ENCODE assay signal across 24 cellular contexts in genomic region chr11:12415567-12415966, GRCh38. TPM values are rescaled to one million over a fixed set of nuclear protein-coding genes. Genes with fewer than 3 reads are reported as not detected.
"Had no signal": no experiment of that assay in that cellular context is flagged by ENCODE, and none has a peak within 500 bp of the region (broad histone marks: within the 10 kb centered on the region; RNA-seq: fewer than 3 reads in every experiment).

No MANE protein-coding gene starts in this region.

- H3K27me3 ChIP-seq: brain microvascular endothelial cell, spleen, thyroid gland had no signal

- H3K4me3 ChIP-seq: lower lobe of right lung, spleen, thyroid gland had no signal

- H3K27ac Mint-ChIP-seq: activated naive CD4-positive, alpha-beta T cell treated with anti-CD3 and anti-CD28 coated beads, Interleukin-2, amount 50 U/mL, for 72 hours; immature natural killer cell; naive B cell; T-cell; WTC11 had no signal

- H3K27ac ChIP-seq: brain microvascular endothelial cell, lower lobe of right lung, thyroid gland had no signal

- DNase-seq: activated gamma-delta T cell treated with Interleukin-2 at 50 U/mL for 16 hours; activated T-cell treated with anti-CD3 and anti-CD28 coated beads, Interleukin-2, amount 50 U/mL, for 1 hour; aorta; brain microvascular endothelial cell; central memory CD4-positive, alpha-beta T cell; dermis blood vessel endothelial cell; effector CD8-positive, alpha-beta T cell; erythroblast; immature natural killer cell; lower lobe of right lung; naive B cell; occipital lobe; posterior cingulate gyrus; SK-N-SH; spleen; stimulated activated CD4-positive, alpha-beta T cell treated with anti-CD3 and anti-CD28 coated beads, Interleukin-4, amount 100 ng/mL, for 24 hours; stimulated activated naive CD4-positive, alpha-beta T cell treated with Interleukin-2 at 50 U/mL for 16 hours; substantia nigra; T-cell; thyroid gland had no signal

- H3K9me3 ChIP-seq: lower lobe of right lung, SK-N-SH, spleen, thyroid gland had no signal

- H3K4me1 Mint-ChIP-seq: immature natural killer cell, naive B cell, T-cell had no signal

- H3K36me3 Mint-ChIP-seq: activated naive CD4-positive, alpha-beta T cell treated with anti-CD3 and anti-CD28 coated beads, Interleukin-2, amount 50 U/mL, for 72 hours; immature natural killer cell; naive B cell; T-cell; WTC11 had no signal

- H3K4me3 Mint-ChIP-seq: immature natural killer cell, naive B cell, neural crest cell, T-cell, WTC11 had no signal

- H3K9me3 Mint-ChIP-seq: activated naive CD4-positive, alpha-beta T cell treated with anti-CD3 and anti-CD28 coated beads, Interleukin-2, amount 50 U/mL, for 72 hours; naive B cell; neural crest cell; T-cell; WTC11 had no signal

- ATAC-seq: activated naive CD4-positive, alpha-beta T cell treated with anti-CD3 and anti-CD28 coated beads, Interleukin-2, amount 50 U/mL, for 72 hours; left lobe of liver; lower lobe of right lung; T-cell; WTC11 had no signal

- H3K4me2 ChIP-seq: SK-N-SH had no signal

- H3K9ac ChIP-seq: SK-N-SH had no signal

- H3K36me3 ChIP-seq: brain microvascular endothelial cell, lower lobe of right lung, spleen, thyroid gland had no signal

RNA-seq across cellular contexts. Expression of gene PARVA, which starts 38.2 kb away (rescaled TPM):
- polyA plus RNA-seq: immature natural killer cell had no signal
